Comparison of ENCODE assay signal across 17 cellular contexts in genomic region chr3:105085506-105085905, GRCh38.
A peak's percentile ranks its signal among the peaks of the same experiment; 100 is the strongest.
DNase-seq lines count a peak whose midpoint lies in the region; TF ChIP-seq lines count a peak whose summit lies in the region.
"Had no signal": no experiment of that assay in that cellular context is flagged by ENCODE, and none has a peak within 500 bp of the region (broad histone marks: within the 10 kb centered on the region; RNA-seq: fewer than 3 reads in every experiment).

No MANE protein-coding gene starts in this region.

- no peaks in the 10 kb centered on the region for H3K4me1 ChIP-seq in endodermal cell (ENCODE audit: control insufficient read depth, insufficient read depth, low read length)
- H3K4me1 ChIP-seq: BLaER1 treated with 17β-estradiol and CSF1 and Interleukin-3, amounts not matched to agents 10 nM and 100 nM had no signal

- H3K4me1 Mint-ChIP-seq in endodermal cell = no peaks in the 10 kb centered on the region
- H3K4me1 Mint-ChIP-seq: B cell, H9 had no signal

- peak; percentile 35 for DNase-seq in Caki2 (ENCODE audit: low read depth)
- peak; percentile 71 for DNase-seq in epithelial cell of proximal tubule (ENCODE audit: low read depth)
- peak; percentile 41 for DNase-seq in kidney epithelial cell (ENCODE audit: low read depth)
- DNase-seq in renal cortical epithelial cell (ENCODE audit: low read depth) = peak; percentile 95
- no peak for DNase-seq in amniotic stem cell (lab: John Stamatoyannopoulos, UW)
- DNase-seq in WERI-Rb-1 = no peak
- DNase-seq in endodermal cell = no peak
- DNase-seq: 8988T; CD8-positive, alpha-beta T cell; DMS 273 treated with DMSO at 0.1 percent for 48 hours; DMS53; DND-41; EL; H9 had no signal

- H3K9me3 ChIP-seq in WERI-Rb-1 (ENCODE audit: severe bottlenecking) (no peaks in the 10 kb centered on the region), endodermal cell (ENCODE audit: control insufficient read depth, low read length) (peaks cover 4% of the 10 kb centered on the region)
- H3K9me3 ChIP-seq: BLaER1 treated with 17β-estradiol and CSF1 and Interleukin-3, amounts not matched to agents 10 nM and 100 nM had no signal

- H3K4me3 ChIP-seq in epithelial cell of proximal tubule (ENCODE audit: low read depth, low read length) = no peak overlapping the region
- H3K4me3 ChIP-seq in kidney epithelial cell (ENCODE audit: low read depth, low read length) = no peak overlapping the region
- no peak overlapping the region for H3K4me3 ChIP-seq in WERI-Rb-1 (ENCODE audit: low read depth, low read length)
- no peak overlapping the region for H3K4me3 ChIP-seq in endodermal cell (ENCODE audit: low read length)
- H3K4me3 ChIP-seq: BLaER1 treated with 17β-estradiol and CSF1 and Interleukin-3, amounts not matched to agents 10 nM and 100 nM; GM12878 had no signal

- no peaks in the 10 kb centered on the region for H3K9me3 Mint-ChIP-seq in endodermal cell
- H3K9me3 Mint-ChIP-seq: CD8-positive, alpha-beta T cell had no signal

- in situ Hi-C loops in Caki2 (cut with HindIII; ENCODE audit: low pct_unique_long_range_greater_than_20kb, low sequenced_read_pairs) = no loop called here

- H3K27ac ChIP-seq in WERI-Rb-1 = no peak overlapping the region
- no peak overlapping the region for H3K27ac ChIP-seq in endodermal cell (ENCODE audit: low read depth, low read length)
- H3K27ac ChIP-seq: BLaER1 treated with 17β-estradiol and CSF1 and Interleukin-3, amounts not matched to agents 10 nM and 100 nM had no signal

- H3K27me3 ChIP-seq in kidney epithelial cell (ENCODE audit: control insufficient read depth, insufficient read depth, low read length) (no peaks in the 10 kb centered on the region), WERI-Rb-1 (ENCODE audit: insufficient read depth, low read depth, severe bottlenecking) (no peaks in the 10 kb centered on the region), endodermal cell (ENCODE audit: control insufficient read depth, insufficient read depth, low read length, poor library complexity, severe bottlenecking) (no peaks in the 10 kb centered on the region)
- H3K27me3 ChIP-seq: BLaER1 treated with 17β-estradiol and CSF1 and Interleukin-3, amounts not matched to agents 10 nM and 100 nM had no signal

- H3K27ac Mint-ChIP-seq in endodermal cell = no peak overlapping the region
- H3K27ac Mint-ChIP-seq: B cell; CD8-positive, alpha-beta T cell; H9 had no signal

- H3K36me3 Mint-ChIP-seq in endodermal cell (ENCODE audit: low read depth) = no peaks in the 10 kb centered on the region
- H3K36me3 Mint-ChIP-seq: CD8-positive, alpha-beta T cell had no signal

- no peaks in the 10 kb centered on the region for H3K36me3 ChIP-seq in kidney epithelial cell (ENCODE audit: control insufficient read depth, insufficient read depth, low read length)
- no peaks in the 10 kb centered on the region for H3K36me3 ChIP-seq in WERI-Rb-1
- no peaks in the 10 kb centered on the region for H3K36me3 ChIP-seq in endodermal cell (ENCODE audit: control insufficient read depth, insufficient read depth, low read length)
- H3K36me3 ChIP-seq: BLaER1 treated with 17β-estradiol and CSF1 and Interleukin-3, amounts not matched to agents 10 nM and 100 nM had no signal

- H3K27me3 Mint-ChIP-seq in endodermal cell (ENCODE audit: insufficient read depth) = no peaks in the 10 kb centered on the region

- TF ChIP-seq CTCF in epithelial cell of proximal tubule (conservative IDR thresholded peaks at IDR 0.05; ENCODE audit: low read depth, low read length) (no peak), kidney epithelial cell (IDR thresholded peaks at IDR 0.05; ENCODE audit: insufficient read depth, low read length, poor library complexity, severe bottlenecking) (no peak), WERI-Rb-1 (IDR thresholded peaks at IDR 0.05; ENCODE audit: low read depth, low read length) (no peak), endodermal cell (conservative IDR thresholded peaks at IDR 0.05) (no peak)

- no peak overlapping the region for H3K9ac ChIP-seq in endodermal cell (ENCODE audit: extremely low read depth, low read length, poor library complexity, severe bottlenecking)
- H3K9ac ChIP-seq: BLaER1 treated with 17β-estradiol and CSF1 and Interleukin-3, amounts not matched to agents 10 nM and 100 nM had no signal

- no peak overlapping the region for H3K4me3 Mint-ChIP-seq in endodermal cell
- H3K4me3 Mint-ChIP-seq: B cell; CD8-positive, alpha-beta T cell; H9 had no signal

Comparison
In these comparisons a context has a peak if more than half of its experiments do, and no peak if none do; other contexts are left out.
1. DNase-seq: peak in Caki2 (single experiment), epithelial cell of proximal tubule (single experiment), kidney epithelial cell (single experiment) and renal cortical epithelial cell (single experiment); none in amniotic stem cell (single experiment), WERI-Rb-1 (single experiment) and endodermal cell (single experiment).